In genomic region chr20:49888341-49889244, GRCh38 we compare ENCODE assay signal across 1 cellular context.
TF ChIP-seq lines count a peak whose summit lies in the region.

No MANE protein-coding gene starts in this region.

TF ChIP-seq in IMR-90, 13 proteins besides CTCF, POLR2A, EP300 and RAD21:
- TF ChIP-seq MAZ (IDR thresholded peaks at IDR 0.05; ENCODE audit: borderline replicate concordance, low read depth, low read length): 0 out of 2 replicates have a peak, but pooled peaks have one; percentile 1
- peak; percentile 68 for TF ChIP-seq SMC3 (IDR thresholded peaks at IDR 0.05; ENCODE audit: low read depth, low read length)
- no peak for TF ChIP-seq MXI1 (IDR thresholded peaks at IDR 0.05; ENCODE audit: borderline replicate concordance, low read depth, low read length)
